ENCODE assay signal across 26 cellular contexts in genomic region chr12:102521662-102522277, GRCh38. TPM values are rescaled to one million over a fixed set of nuclear protein-coding genes. Genes with fewer than 3 reads are reported as not detected.
"Had no signal": no experiment of that assay in that cellular context is flagged by ENCODE, and none has a peak within 500 bp of the region (broad histone marks: within the 10 kb centered on the region; RNA-seq: fewer than 3 reads in every experiment).

No MANE protein-coding gene starts in this region.

- FAIRE-seq: frontal cortex, small intestine had no signal

- H3K79me2 ChIP-seq: parathyroid adenoma had no signal

- H3K27me3 ChIP-seq: neural progenitor cell, right lobe of liver, stomach, thyroid gland, vagina had no signal

- H3K27ac Mint-ChIP-seq: immature natural killer cell; natural killer cell treated with Interleukin-12 subunit alpha and Interleukin-12 subunit beta and Interleukin-15 and Interleukin-18, amount 100 ng/mL, for 72 hours; neural progenitor cell; progenitor cell of endocrine pancreas had no signal

- H3K36me3 Mint-ChIP-seq: immature natural killer cell; natural killer cell treated with Interleukin-12 subunit alpha and Interleukin-12 subunit beta and Interleukin-15 and Interleukin-18, amount 100 ng/mL, for 72 hours; neural progenitor cell had no signal

- H3K9me3 ChIP-seq: lower lobe of right lung, right lobe of liver, stomach, thyroid gland, vagina had no signal

- H3K4me3 Mint-ChIP-seq: immature natural killer cell; natural killer cell treated with Interleukin-12 subunit alpha and Interleukin-12 subunit beta and Interleukin-15 and Interleukin-18, amount 100 ng/mL, for 72 hours; neural progenitor cell had no signal

- H3K9me3 Mint-ChIP-seq: immature natural killer cell, neural progenitor cell had no signal

- H3K4me1 Mint-ChIP-seq: immature natural killer cell had no signal

- H3K27ac ChIP-seq: coronary artery, lower lobe of right lung, neural progenitor cell, parathyroid adenoma, right lobe of liver, stomach, thyroid gland, vagina had no signal

- H3K4me2 ChIP-seq: neural progenitor cell had no signal

- H3K36me3 ChIP-seq: lower lobe of right lung, neural progenitor cell, right lobe of liver, stomach, thyroid gland, vagina had no signal

- H3K9ac ChIP-seq: neural progenitor cell, parathyroid adenoma had no signal

- ATAC-seq: left colon; left ventricle myocardium superior; lower lobe of right lung; natural killer cell treated with Interleukin-12 subunit alpha and Interleukin-12 subunit beta and Interleukin-15 and Interleukin-18, amount 100 ng/mL, for 72 hours had no signal

- DNase-seq: dermis blood vessel endothelial cell; effector memory CD4-positive, alpha-beta T cell; erythroblast; hypothalamus; immature natural killer cell; islet precursor cell; kidney glomerular epithelial cell; left colon; left ventricle myocardium superior; lower lobe of right lung; right lobe of liver; small intestine; stimulated activated CD4-positive, alpha-beta T cell treated with anti-CD3 and anti-CD28 coated beads, Interleukin-15, amount 100 ng/mL, for 24 hours; stimulated activated CD4-positive, alpha-beta T cell treated with anti-CD3 and anti-CD28 coated beads, Interleukin-2, amount 100 ng/mL, for 48 hours; stimulated activated naive CD4-positive, alpha-beta T cell treated with Interleukin-2 at 50 U/mL for 16 hours; stomach; thyroid gland; trophoblast cell had no signal

- H2AFZ ChIP-seq: neural progenitor cell, parathyroid adenoma had no signal

- H3K4me1 ChIP-seq: lower lobe of right lung, neural progenitor cell, parathyroid adenoma, right lobe of liver, stomach, vagina had no signal

- H3K4me3 ChIP-seq: coronary artery, lower lobe of right lung, neural progenitor cell, right lobe of liver, stomach, thyroid gland, vagina had no signal

RNA-seq across cellular contexts. Expression of gene IGF1, which starts 41.4 kb away (rescaled TPM):
- total RNA-seq: mononuclear cell had no signal
- polyA plus RNA-seq: immature natural killer cell had no signal
